In genomic region chr10:9010931-9011670, GRCh38 we compare ENCODE assay signal across 20 cellular contexts.
DNase-seq lines count a peak whose midpoint lies in the region; ATAC-seq, FAIRE-seq and TF ChIP-seq lines count a peak whose summit lies in the region.
"Had no signal": no experiment of that assay in that cellular context is flagged by ENCODE, and none has a peak within 500 bp of the region (broad histone marks: within the 10 kb centered on the region; RNA-seq: fewer than 3 reads in every experiment).

No MANE protein-coding gene starts in this region.

- H3K4me2 ChIP-seq in keratinocyte (ENCODE audit: control insufficient read depth, extremely low read depth, insufficient read depth, low read depth, low read length) = no peak overlapping the region
- H3K4me2 ChIP-seq: A549, KMS-11 had no signal

- no peaks in the 10 kb centered on the region for H3K36me3 ChIP-seq in keratinocyte (ENCODE audit: control insufficient read depth in 2 of 2, extremely low read depth in 1 of 2, insufficient read depth in 2 of 2, low read length in 2 of 2)

- dilution Hi-C loops in keratinocyte (cut with MboI; ENCODE audit: extremely low pct_ligation_motif_present, low sequenced_read_pairs) = no loop called here

- FAIRE-seq in keratinocyte (lab: Jason Lieb, UNC) = peak; percentile 72
- FAIRE-seq: A549, H54 had no signal

- H3K9me1 ChIP-seq in keratinocyte (ENCODE audit: control insufficient read depth, extremely low read depth, insufficient read depth, low read length) = no peaks in the 10 kb centered on the region

- peaks cover 36% of the 10 kb centered on the region for H3K4me1 ChIP-seq in keratinocyte (ENCODE audit: control insufficient read depth, extremely low read depth, insufficient read depth, low read length)
- H3K4me1 ChIP-seq: A549, Caco-2 had no signal

- no peaks in the 10 kb centered on the region for H3K36me3 Mint-ChIP-seq in activated T-cell treated with anti-CD3 and anti-CD28 coated beads, Interleukin-2, amount 50 U/mL, for 4 hours (ENCODE audit: insufficient read depth)
- H3K36me3 Mint-ChIP-seq in activated T-cell treated with anti-CD3 and anti-CD28 coated beads, Interleukin-2, amount 50 U/mL, for 24 hours (ENCODE audit: low read depth) = peaks cover 3% of the 10 kb centered on the region
- H3K36me3 Mint-ChIP-seq in activated T-helper 1 cell treated with anti-CD3 and anti-CD28 coated beads, Interleukin-12 subunit alpha, Interleukin-12 subunit beta, Interleukin-2, Interleukin-4 antibody, amounts not matched to agents 30 ng/mL and 10 ng/mL and 1 ng/mL, durations not matched to agents 14 hours and 24 hours and 36 hours (ENCODE audit: low read depth) = no peaks in the 10 kb centered on the region

- ATAC-seq in activated T-cell treated with anti-CD3 and anti-CD28 coated beads, Interleukin-2, amount 50 U/mL, for 4 hours = no peak
- ATAC-seq: A549, Right ventricle myocardium inferior had no signal

- intact Hi-C loops in activated T-helper 1 cell treated with anti-CD3 and anti-CD28 coated beads, Interleukin-12 subunit alpha, Interleukin-12 subunit beta, Interleukin-2, Interleukin-4 antibody, amounts not matched to agents 30 ng/mL and 10 ng/mL and 1 ng/mL, durations not matched to agents 14 hours and 24 hours and 36 hours (cut with micrococcal nuclease) = loop anchor here (1.0 to 10.0 kb wide), 2 partner anchors 80 to 164 kb away; no protein-coding TSS in a partner anchor

- H3K4me3 ChIP-seq in keratinocyte (ENCODE audit: control insufficient read depth in 2 of 3, extremely low read depth in 1 of 3, insufficient read depth in 2 of 3, low read depth in 1 of 3, low read length in 3 of 3) = no peak overlapping the region
- H3K4me3 ChIP-seq: A549 had no signal

- no peak for DNase-seq in activated T-cell treated with anti-CD3 and anti-CD28 coated beads, Interleukin-2, amount 50 U/mL, for 4 hours
- no peak for DNase-seq in activated T-cell treated with anti-CD3 and anti-CD28 coated beads, Interleukin-2, amount 50 U/mL, for 24 hours
- peak; percentile 29 for DNase-seq in EH (ENCODE audit: low read depth)
- no peak for DNase-seq in activated T-helper 1 cell treated with anti-CD3 and anti-CD28 coated beads, Interleukin-12 subunit alpha, Interleukin-12 subunit beta, Interleukin-2, Interleukin-4 antibody, amounts not matched to agents 30 ng/mL and 10 ng/mL and 1 ng/mL, durations not matched to agents 14 hours and 24 hours and 36 hours (ENCODE audit: low spot score)
- DNase-seq in keratinocyte (ENCODE audit: low read depth, low spot score) = peak; percentile 13
- no peak for DNase-seq in NCI-H524 treated with DMSO at 0.1 percent for 48 hours (lab: John Stamatoyannopoulos, UW)
- no peak for DNase-seq in RPMI8226
- no peak for DNase-seq in activated naive CD4-positive, alpha-beta T cell treated with anti-CD3 and anti-CD28 coated beads, Interleukin-2, amount 50 U/mL, for 16 hours
- DNase-seq: Caco-2, DMS153, EL, MM.1S, NCI-H1105, NCI-H1694, NCI-H510A treated with DMSO at 0.1 percent for 48 hours had no signal

- H3K9ac ChIP-seq in keratinocyte (ENCODE audit: control insufficient read depth, extremely low read depth, insufficient read depth, low read length) = no peak overlapping the region
- H3K9ac ChIP-seq: KMS-11 had no signal

- no peaks in the 10 kb centered on the region for H3K79me2 ChIP-seq in keratinocyte (ENCODE audit: control insufficient read depth, insufficient read depth, low read length)

- no peak for TF ChIP-seq CTCF in keratinocyte (optimal IDR thresholded peaks at IDR 0.05 in 1 of 3, IDR thresholded peaks at IDR 0.05 in 1 of 3, conservative IDR thresholded peaks at IDR 0.05 in 1 of 3; ENCODE audit: extremely low read depth in 1 of 3, insufficient read depth in 2 of 3, low read length in 3 of 3)

- no peaks in the 10 kb centered on the region for H3K9me3 ChIP-seq in keratinocyte (ENCODE audit: control insufficient read depth, low read depth, low read length)
- H3K9me3 ChIP-seq: A549, Caco-2 had no signal

- H3K4me1 Mint-ChIP-seq in activated T-cell treated with anti-CD3 and anti-CD28 coated beads, Interleukin-2, amount 50 U/mL, for 4 hours (ENCODE audit: low read depth) = peaks cover 37% of the 10 kb centered on the region
- H3K4me1 Mint-ChIP-seq in activated T-cell treated with anti-CD3 and anti-CD28 coated beads, Interleukin-2, amount 50 U/mL, for 24 hours (ENCODE audit: low read depth) = peaks cover 69% of the 10 kb centered on the region
- H3K4me1 Mint-ChIP-seq in activated T-helper 1 cell treated with anti-CD3 and anti-CD28 coated beads, Interleukin-12 subunit alpha, Interleukin-12 subunit beta, Interleukin-2, Interleukin-4 antibody, amounts not matched to agents 30 ng/mL and 10 ng/mL and 1 ng/mL, durations not matched to agents 14 hours and 24 hours and 36 hours (ENCODE audit: low read depth) = no peaks in the 10 kb centered on the region

- H3K27me3 ChIP-seq in keratinocyte (ENCODE audit: control insufficient read depth, extremely low read depth, insufficient read depth, low read length) = no peaks in the 10 kb centered on the region

- peak overlapping the region; percentile 47 for H3K27ac ChIP-seq in keratinocyte (ENCODE audit: control insufficient read depth, insufficient read depth, low read length)
- H3K27ac ChIP-seq: A549, C4-2B, KMS-11 had no signal

- H2AFZ ChIP-seq in keratinocyte (ENCODE audit: control insufficient read depth, low read length) = no peak overlapping the region

- no peaks in the 10 kb centered on the region for H4K20me1 ChIP-seq in keratinocyte (ENCODE audit: control insufficient read depth, extremely low read depth, insufficient read depth, low read length)

- H3K9me3 Mint-ChIP-seq in activated T-cell treated with anti-CD3 and anti-CD28 coated beads, Interleukin-2, amount 50 U/mL, for 4 hours = no peaks in the 10 kb centered on the region
- no peaks in the 10 kb centered on the region for H3K9me3 Mint-ChIP-seq in activated T-cell treated with anti-CD3 and anti-CD28 coated beads, Interleukin-2, amount 50 U/mL, for 24 hours
- H3K9me3 Mint-ChIP-seq in activated T-helper 1 cell treated with anti-CD3 and anti-CD28 coated beads, Interleukin-12 subunit alpha, Interleukin-12 subunit beta, Interleukin-2, Interleukin-4 antibody, amounts not matched to agents 30 ng/mL and 10 ng/mL and 1 ng/mL, durations not matched to agents 14 hours and 24 hours and 36 hours = no peaks in the 10 kb centered on the region

- H3K27ac Mint-ChIP-seq in activated T-cell treated with anti-CD3 and anti-CD28 coated beads, Interleukin-2, amount 50 U/mL, for 24 hours = no peak overlapping the region
- H3K27ac Mint-ChIP-seq in activated T-helper 1 cell treated with anti-CD3 and anti-CD28 coated beads, Interleukin-12 subunit alpha, Interleukin-12 subunit beta, Interleukin-2, Interleukin-4 antibody, amounts not matched to agents 30 ng/mL and 10 ng/mL and 1 ng/mL, durations not matched to agents 14 hours and 24 hours and 36 hours = peak overlapping the region; percentile 48

- no peaks in the 10 kb centered on the region for H3K27me3 Mint-ChIP-seq in activated T-cell treated with anti-CD3 and anti-CD28 coated beads, Interleukin-2, amount 50 U/mL, for 4 hours (ENCODE audit: low read depth)
- no peaks in the 10 kb centered on the region for H3K27me3 Mint-ChIP-seq in activated T-cell treated with anti-CD3 and anti-CD28 coated beads, Interleukin-2, amount 50 U/mL, for 24 hours
- peaks cover 5% of the 10 kb centered on the region for H3K27me3 Mint-ChIP-seq in activated T-helper 1 cell treated with anti-CD3 and anti-CD28 coated beads, Interleukin-12 subunit alpha, Interleukin-12 subunit beta, Interleukin-2, Interleukin-4 antibody, amounts not matched to agents 30 ng/mL and 10 ng/mL and 1 ng/mL, durations not matched to agents 14 hours and 24 hours and 36 hours (ENCODE audit: insufficient read depth)

- H3K4me3 Mint-ChIP-seq in activated T-cell treated with anti-CD3 and anti-CD28 coated beads, Interleukin-2, amount 50 U/mL, for 4 hours = peak overlapping the region; percentile 22
- no peak overlapping the region for H3K4me3 Mint-ChIP-seq in activated T-cell treated with anti-CD3 and anti-CD28 coated beads, Interleukin-2, amount 50 U/mL, for 24 hours
- H3K4me3 Mint-ChIP-seq in activated T-helper 1 cell treated with anti-CD3 and anti-CD28 coated beads, Interleukin-12 subunit alpha, Interleukin-12 subunit beta, Interleukin-2, Interleukin-4 antibody, amounts not matched to agents 30 ng/mL and 10 ng/mL and 1 ng/mL, durations not matched to agents 14 hours and 24 hours and 36 hours = no peak overlapping the region

Comparison
In these comparisons a context has a peak if more than half of its experiments do, and no peak if none do; other contexts are left out.
1. DNase-seq: peak in EH (single experiment) and keratinocyte (single experiment); none in activated T-cell treated with anti-CD3 and anti-CD28 coated beads, Interleukin-2, amount 50 U/mL, for 4 hours (single experiment), activated T-cell treated with anti-CD3 and anti-CD28 coated beads, Interleukin-2, amount 50 U/mL, for 24 hours (single experiment), activated T-helper 1 cell treated with anti-CD3 and anti-CD28 coated beads, Interleukin-12 subunit alpha, Interleukin-12 subunit beta, Interleukin-2, Interleukin-4 antibody, amounts not matched to agents 30 ng/mL and 10 ng/mL and 1 ng/mL, durations not matched to agents 14 hours and 24 hours and 36 hours (single experiment), NCI-H524 treated with DMSO at 0.1 percent for 48 hours (single experiment), RPMI8226 (single experiment) and activated naive CD4-positive, alpha-beta T cell treated with anti-CD3 and anti-CD28 coated beads, Interleukin-2, amount 50 U/mL, for 16 hours (single experiment).